27 cellular contexts compared by ENCODE assay signal in the genomic region with DNA sequence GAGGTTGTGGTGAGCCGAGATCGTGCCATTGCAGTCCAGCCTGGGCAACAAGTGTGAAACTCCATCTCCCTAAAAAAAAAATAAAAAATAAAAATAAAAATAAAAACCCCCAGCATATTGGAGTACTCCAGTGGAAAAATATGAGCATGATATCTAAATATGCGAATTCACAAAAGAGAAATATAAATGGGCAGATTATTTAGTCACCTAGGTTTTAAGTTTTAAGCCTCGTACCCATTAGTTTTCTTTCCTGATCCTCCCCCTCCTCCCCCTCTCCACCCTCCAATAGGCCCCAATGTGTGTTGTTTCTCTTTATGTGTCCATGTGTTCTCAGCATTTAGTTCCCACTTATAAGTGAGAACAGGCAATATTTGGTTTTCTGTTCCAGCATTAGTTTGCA.
"Had no signal": no experiment of that assay in that cellular context is flagged by ENCODE, and none has a peak within 500 bp of the region (broad histone marks: within the 10 kb centered on the region; RNA-seq: fewer than 3 reads in every experiment).

No MANE protein-coding gene starts in this region.

- H3K9me3 ChIP-seq: colonic mucosa, esophagus muscularis mucosa, esophagus squamous epithelium, gastrocnemius medialis, gastroesophageal sphincter, heart left ventricle, heart right ventricle had no signal

- H3K4me1 ChIP-seq: colonic mucosa, esophagus muscularis mucosa, esophagus squamous epithelium, foreskin keratinocyte, gastrocnemius medialis, gastroesophageal sphincter, heart left ventricle, heart right ventricle had no signal

- FAIRE-seq: colon, endometrium, endothelial cell of umbilical vein had no signal

- ATAC-seq: effector memory CD8-positive, alpha-beta T cell; esophagus mucosa; foreskin keratinocyte; gastrocnemius medialis; gastroesophageal sphincter; heart left ventricle; heart right ventricle had no signal

- H3K36me3 ChIP-seq: colonic mucosa, esophagus muscularis mucosa, esophagus squamous epithelium, gastrocnemius medialis, gastroesophageal sphincter, heart left ventricle, heart right ventricle had no signal

- DNase-seq: colonic mucosa; cortex of kidney; dermis blood vessel endothelial cell; dorsolateral prefrontal cortex; effector CD4-positive, alpha-beta T cell; effector CD8-positive, alpha-beta T cell; effector memory CD4-positive, alpha-beta T cell; effector memory CD8-positive, alpha-beta T cell; endodermal cell; erythroblast; esophagus squamous epithelium; foreskin fibroblast; foreskin keratinocyte; foreskin melanocyte; gastrocnemius medialis; glutamatergic neuron; head of caudate nucleus; heart left ventricle; heart right ventricle had no signal

- H3K27me3 ChIP-seq: colonic mucosa, esophagus squamous epithelium, foreskin keratinocyte, gastrocnemius medialis had no signal

- H3K27ac ChIP-seq: colonic mucosa, coronary artery, dorsolateral prefrontal cortex, epithelial cell of prostate, esophagus muscularis mucosa, esophagus squamous epithelium, foreskin keratinocyte, gastrocnemius medialis, gastroesophageal sphincter, heart left ventricle, heart right ventricle had no signal

- H3K4me3 ChIP-seq: colonic mucosa, coronary artery, dorsolateral prefrontal cortex, esophagus muscularis mucosa, esophagus squamous epithelium, gastrocnemius medialis, gastroesophageal sphincter, heart left ventricle, heart right ventricle had no signal
